Comparison of ENCODE assay signal across 24 cellular contexts in genomic region chrX:28124416-28124815, GRCh38.
"Had no signal": no experiment of that assay in that cellular context is flagged by ENCODE, and none has a peak within 500 bp of the region (broad histone marks: within the 10 kb centered on the region; RNA-seq: fewer than 3 reads in every experiment).

No MANE protein-coding gene starts in this region.

- H3K9me3 ChIP-seq: left ventricle myocardium inferior, ovary, psoas muscle, thyroid gland, upper lobe of right lung had no signal

- H3K4me1 Mint-ChIP-seq: activated T-helper 17 cell treated with anti-CD3 and anti-CD28 coated beads, Interleukin-2, amount 50 U/mL, for 72 hours; natural killer cell had no signal

- H3K27ac Mint-ChIP-seq: activated naive CD8-positive, alpha-beta T cell; activated T-cell treated with anti-CD3 and anti-CD28 coated beads, Interleukin-2, amount 50 U/mL, for 24 hours; activated T-helper 17 cell treated with anti-CD3 and anti-CD28 coated beads, Interleukin-2, amount 50 U/mL, for 72 hours; endodermal cell; natural killer cell had no signal

- H3K27me3 Mint-ChIP-seq: activated naive CD8-positive, alpha-beta T cell; activated T-cell treated with anti-CD3 and anti-CD28 coated beads, Interleukin-2, amount 50 U/mL, for 24 hours; activated T-helper 17 cell treated with anti-CD3 and anti-CD28 coated beads, Interleukin-2, amount 50 U/mL, for 72 hours had no signal

- DNase-seq: activated CD4-positive, alpha-beta T cell treated with anti-CD3 and anti-CD28 coated beads for 1 hour; activated CD4-positive, alpha-beta T cell treated with anti-CD3 and anti-CD28 coated beads, Interleukin-2, amount 50 U/mL, for 1 hour; activated CD8-positive, alpha-beta memory T cell treated with anti-CD3 and anti-CD28 coated beads, Interleukin-2, amount 50 U/mL, for 4 hours; activated naive CD4-positive, alpha-beta T cell; activated T-cell treated with anti-CD3 and anti-CD28 coated beads, Interleukin-2, amount 50 U/mL, for 24 hours; cerebellar nuclear complex; endodermal cell; foreskin fibroblast; left ventricle myocardium inferior; midbrain; natural killer cell; ovary; psoas muscle; right cardiac atrium; stimulated activated CD4-positive, alpha-beta T cell treated with anti-CD3 and anti-CD28 coated beads, Interleukin-4, amount 100 ng/mL, for 4 hours; stimulated activated naive CD8-positive, alpha-beta T cell treated with anti-CD3 and anti-CD28 coated beads, Interleukin-15, Interleukin-2, amounts not matched to agents 100 U/mL and 50 U/mL, for 24 hours; T-helper 9 cell; thyroid gland; upper lobe of right lung had no signal

- H3K27ac ChIP-seq: coronary artery, epithelial cell of prostate, left ventricle myocardium inferior, ovary, psoas muscle, thyroid gland, upper lobe of right lung had no signal

- H3K36me3 ChIP-seq: left ventricle myocardium inferior, ovary, thyroid gland, upper lobe of right lung had no signal

- H3K9me3 Mint-ChIP-seq: activated T-cell treated with anti-CD3 and anti-CD28 coated beads, Interleukin-2, amount 50 U/mL, for 24 hours; endodermal cell had no signal

- H3K4me1 ChIP-seq: left ventricle myocardium inferior, psoas muscle, thyroid gland, upper lobe of right lung had no signal

- ATAC-seq: activated T-helper 17 cell treated with anti-CD3 and anti-CD28 coated beads, Interleukin-2, amount 50 U/mL, for 72 hours; natural killer cell; psoas muscle; right cardiac atrium; stimulated activated naive CD8-positive, alpha-beta T cell treated with anti-CD3 and anti-CD28 coated beads, Interleukin-15, Interleukin-2, amounts not matched to agents 100 U/mL and 50 U/mL, for 24 hours; upper lobe of right lung had no signal

- H3K4me3 ChIP-seq: coronary artery, left ventricle myocardium inferior, ovary, psoas muscle, thyroid gland, upper lobe of right lung had no signal

- H3K36me3 Mint-ChIP-seq: activated naive CD8-positive, alpha-beta T cell; natural killer cell had no signal

- H3K4me3 Mint-ChIP-seq: activated naive CD8-positive, alpha-beta T cell; activated T-cell treated with anti-CD3 and anti-CD28 coated beads, Interleukin-2, amount 50 U/mL, for 24 hours; activated T-helper 17 cell treated with anti-CD3 and anti-CD28 coated beads, Interleukin-2, amount 50 U/mL, for 72 hours; endodermal cell; natural killer cell had no signal

- FAIRE-seq: keratinocyte had no signal

- H3K27me3 ChIP-seq: ovary, thyroid gland, upper lobe of right lung had no signal
